1 cellular context compared by ENCODE assay signal in the genomic region with DNA sequence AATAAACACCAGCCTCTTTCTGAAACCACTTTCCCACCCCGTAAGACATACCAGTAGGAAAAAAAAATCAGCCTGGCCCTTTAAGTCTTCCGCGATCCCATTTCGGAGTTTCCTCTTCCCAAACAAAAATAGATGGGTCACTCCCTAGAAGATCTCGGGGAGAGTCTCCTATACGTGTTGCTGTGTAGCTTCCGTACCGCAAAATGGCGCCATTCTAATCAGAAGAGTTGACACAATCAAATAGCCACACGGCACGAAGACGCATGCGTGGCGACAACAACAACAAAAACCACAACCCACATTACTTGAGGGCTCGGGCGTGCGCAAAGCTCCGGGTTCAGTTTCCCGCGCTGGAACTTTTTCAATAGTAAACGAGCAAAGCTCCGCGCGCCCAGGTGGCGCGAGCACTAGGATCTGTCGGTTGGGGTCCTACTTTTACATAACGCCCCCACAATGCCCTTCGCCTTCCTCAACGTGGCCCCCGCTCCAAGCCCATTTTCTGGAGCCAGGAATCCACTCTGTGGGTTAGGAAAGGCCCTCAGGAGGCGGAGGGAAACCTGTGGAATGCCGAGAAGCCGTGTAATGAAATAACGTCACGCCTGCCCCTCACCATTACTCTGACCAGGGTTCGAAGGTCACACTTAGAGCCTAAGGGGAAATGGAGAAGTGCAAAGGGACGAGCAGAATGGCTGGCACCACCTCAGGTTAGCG.
TF ChIP-seq lines count a peak whose summit lies in the region.

A gene (minus strand): TSS at position 208 of the 711 bp plus-strand sequence. CDS start 519 bp downstream, outside the sequence.

TF ChIP-seq in HepG2, 621 proteins besides CTCF, POLR2A, EP300 and RAD21 (continued from another document and continues in another):
- TF ChIP-seq, protein P1, sequence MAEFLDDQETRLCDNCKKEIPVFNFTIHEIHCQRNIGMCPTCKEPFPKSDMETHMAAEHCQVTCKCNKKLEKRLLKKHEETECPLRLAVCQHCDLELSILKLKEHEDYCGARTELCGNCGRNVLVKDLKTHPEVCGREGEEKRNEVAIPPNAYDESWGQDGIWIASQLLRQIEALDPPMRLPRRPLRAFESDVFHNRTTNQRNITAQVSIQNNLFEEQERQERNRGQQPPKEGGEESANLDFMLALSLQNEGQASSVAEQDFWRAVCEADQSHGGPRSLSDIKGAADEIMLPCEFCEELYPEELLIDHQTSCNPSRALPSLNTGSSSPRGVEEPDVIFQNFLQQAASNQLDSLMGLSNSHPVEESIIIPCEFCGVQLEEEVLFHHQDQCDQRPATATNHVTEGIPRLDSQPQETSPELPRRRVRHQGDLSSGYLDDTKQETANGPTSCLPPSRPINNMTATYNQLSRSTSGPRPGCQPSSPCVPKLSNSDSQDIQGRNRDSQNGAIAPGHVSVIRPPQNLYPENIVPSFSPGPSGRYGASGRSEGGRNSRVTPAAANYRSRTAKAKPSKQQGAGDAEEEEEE (CRISPR knock-in tag; IDR thresholded peaks at IDR 0.05; ENCODE audit: borderline replicate concordance), result peak; percentile 77
- peak; percentile 43; the same call in 1 of the 2 replicates for TF ChIP-seq ZMYM2 (CRISPR knock-in tag; IDR thresholded peaks at IDR 0.05)
- TF ChIP-seq, protein P2, sequence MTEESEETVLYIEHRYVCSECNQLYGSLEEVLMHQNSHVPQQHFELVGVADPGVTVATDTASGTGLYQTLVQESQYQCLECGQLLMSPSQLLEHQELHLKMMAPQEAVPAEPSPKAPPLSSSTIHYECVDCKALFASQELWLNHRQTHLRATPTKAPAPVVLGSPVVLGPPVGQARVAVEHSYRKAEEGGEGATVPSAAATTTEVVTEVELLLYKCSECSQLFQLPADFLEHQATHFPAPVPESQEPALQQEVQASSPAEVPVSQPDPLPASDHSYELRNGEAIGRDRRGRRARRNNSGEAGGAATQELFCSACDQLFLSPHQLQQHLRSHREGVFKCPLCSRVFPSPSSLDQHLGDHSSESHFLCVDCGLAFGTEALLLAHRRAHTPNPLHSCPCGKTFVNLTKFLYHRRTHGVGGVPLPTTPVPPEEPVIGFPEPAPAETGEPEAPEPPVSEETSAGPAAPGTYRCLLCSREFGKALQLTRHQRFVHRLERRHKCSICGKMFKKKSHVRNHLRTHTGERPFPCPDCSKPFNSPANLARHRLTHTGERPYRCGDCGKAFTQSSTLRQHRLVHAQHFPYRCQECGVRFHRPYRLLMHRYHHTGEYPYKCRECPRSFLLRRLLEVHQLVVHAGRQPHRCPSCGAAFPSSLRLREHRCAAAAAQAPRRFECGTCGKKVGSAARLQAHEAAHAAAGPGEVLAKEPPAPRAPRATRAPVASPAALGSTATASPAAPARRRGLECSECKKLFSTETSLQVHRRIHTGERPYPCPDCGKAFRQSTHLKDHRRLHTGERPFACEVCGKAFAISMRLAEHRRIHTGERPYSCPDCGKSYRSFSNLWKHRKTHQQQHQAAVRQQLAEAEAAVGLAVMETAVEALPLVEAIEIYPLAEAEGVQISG (CRISPR knock-in tag; IDR thresholded peaks at IDR 0.05), result no peak; the same call in none of the 2 replicates
- TF ChIP-seq ZNF7 (CRISPR knock-in tag; IDR thresholded peaks at IDR 0.05), result peak; percentile 35; the same call in 1 of the 2 replicates
- TF ChIP-seq, protein P3, sequence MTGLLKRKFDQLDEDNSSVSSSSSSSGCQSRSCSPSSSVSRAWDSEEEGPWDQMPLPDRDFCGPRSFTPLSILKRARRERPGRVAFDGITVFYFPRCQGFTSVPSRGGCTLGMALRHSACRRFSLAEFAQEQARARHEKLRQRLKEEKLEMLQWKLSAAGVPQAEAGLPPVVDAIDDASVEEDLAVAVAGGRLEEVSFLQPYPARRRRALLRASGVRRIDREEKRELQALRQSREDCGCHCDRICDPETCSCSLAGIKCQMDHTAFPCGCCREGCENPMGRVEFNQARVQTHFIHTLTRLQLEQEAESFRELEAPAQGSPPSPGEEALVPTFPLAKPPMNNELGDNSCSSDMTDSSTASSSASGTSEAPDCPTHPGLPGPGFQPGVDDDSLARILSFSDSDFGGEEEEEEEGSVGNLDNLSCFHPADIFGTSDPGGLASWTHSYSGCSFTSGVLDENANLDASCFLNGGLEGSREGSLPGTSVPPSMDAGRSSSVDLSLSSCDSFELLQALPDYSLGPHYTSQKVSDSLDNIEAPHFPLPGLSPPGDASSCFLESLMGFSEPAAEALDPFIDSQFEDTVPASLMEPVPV (CRISPR knock-in tag; IDR thresholded peaks at IDR 0.05), result no peak
- TF ChIP-seq TP53 (CRISPR knock-in tag; conservative IDR thresholded peaks at IDR 0.05), result no peak
- no peak for TF ChIP-seq RCOR2 (CRISPR knock-in tag; IDR thresholded peaks at IDR 0.05)
- TF ChIP-seq CC2D1A (CRISPR knock-in tag; IDR thresholded peaks at IDR 0.05), result peak; percentile 82; the same call in 1 of the 2 replicates
- no peak for TF ChIP-seq NR1H2 (CRISPR knock-in tag; IDR thresholded peaks at IDR 0.05; ENCODE audit: borderline replicate concordance, low read depth)
- TF ChIP-seq NFE2L2 (IDR thresholded peaks at IDR 0.05; ENCODE audit: low read length), result no peak
- TF ChIP-seq, protein P4, sequence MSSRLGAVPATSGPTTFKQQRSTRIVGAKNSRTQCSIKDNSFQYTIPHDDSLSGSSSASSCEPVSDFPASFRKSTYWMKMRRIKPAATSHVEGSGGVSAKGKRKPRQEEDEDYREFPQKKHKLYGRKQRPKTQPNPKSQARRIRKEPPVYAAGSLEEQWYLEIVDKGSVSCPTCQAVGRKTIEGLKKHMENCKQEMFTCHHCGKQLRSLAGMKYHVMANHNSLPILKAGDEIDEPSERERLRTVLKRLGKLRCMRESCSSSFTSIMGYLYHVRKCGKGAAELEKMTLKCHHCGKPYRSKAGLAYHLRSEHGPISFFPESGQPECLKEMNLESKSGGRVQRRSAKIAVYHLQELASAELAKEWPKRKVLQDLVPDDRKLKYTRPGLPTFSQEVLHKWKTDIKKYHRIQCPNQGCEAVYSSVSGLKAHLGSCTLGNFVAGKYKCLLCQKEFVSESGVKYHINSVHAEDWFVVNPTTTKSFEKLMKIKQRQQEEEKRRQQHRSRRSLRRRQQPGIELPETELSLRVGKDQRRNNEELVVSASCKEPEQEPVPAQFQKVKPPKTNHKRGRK (CRISPR knock-in tag; IDR thresholded peaks at IDR 0.05), result no peak
- TF ChIP-seq ZNF292 (CRISPR knock-in tag; IDR thresholded peaks at IDR 0.05; ENCODE audit: borderline replicate concordance, low read depth), result no peak
- no peak for TF ChIP-seq DNMT3B (CRISPR knock-in tag; conservative IDR thresholded peaks at IDR 0.05)
- TF ChIP-seq, protein P5, sequence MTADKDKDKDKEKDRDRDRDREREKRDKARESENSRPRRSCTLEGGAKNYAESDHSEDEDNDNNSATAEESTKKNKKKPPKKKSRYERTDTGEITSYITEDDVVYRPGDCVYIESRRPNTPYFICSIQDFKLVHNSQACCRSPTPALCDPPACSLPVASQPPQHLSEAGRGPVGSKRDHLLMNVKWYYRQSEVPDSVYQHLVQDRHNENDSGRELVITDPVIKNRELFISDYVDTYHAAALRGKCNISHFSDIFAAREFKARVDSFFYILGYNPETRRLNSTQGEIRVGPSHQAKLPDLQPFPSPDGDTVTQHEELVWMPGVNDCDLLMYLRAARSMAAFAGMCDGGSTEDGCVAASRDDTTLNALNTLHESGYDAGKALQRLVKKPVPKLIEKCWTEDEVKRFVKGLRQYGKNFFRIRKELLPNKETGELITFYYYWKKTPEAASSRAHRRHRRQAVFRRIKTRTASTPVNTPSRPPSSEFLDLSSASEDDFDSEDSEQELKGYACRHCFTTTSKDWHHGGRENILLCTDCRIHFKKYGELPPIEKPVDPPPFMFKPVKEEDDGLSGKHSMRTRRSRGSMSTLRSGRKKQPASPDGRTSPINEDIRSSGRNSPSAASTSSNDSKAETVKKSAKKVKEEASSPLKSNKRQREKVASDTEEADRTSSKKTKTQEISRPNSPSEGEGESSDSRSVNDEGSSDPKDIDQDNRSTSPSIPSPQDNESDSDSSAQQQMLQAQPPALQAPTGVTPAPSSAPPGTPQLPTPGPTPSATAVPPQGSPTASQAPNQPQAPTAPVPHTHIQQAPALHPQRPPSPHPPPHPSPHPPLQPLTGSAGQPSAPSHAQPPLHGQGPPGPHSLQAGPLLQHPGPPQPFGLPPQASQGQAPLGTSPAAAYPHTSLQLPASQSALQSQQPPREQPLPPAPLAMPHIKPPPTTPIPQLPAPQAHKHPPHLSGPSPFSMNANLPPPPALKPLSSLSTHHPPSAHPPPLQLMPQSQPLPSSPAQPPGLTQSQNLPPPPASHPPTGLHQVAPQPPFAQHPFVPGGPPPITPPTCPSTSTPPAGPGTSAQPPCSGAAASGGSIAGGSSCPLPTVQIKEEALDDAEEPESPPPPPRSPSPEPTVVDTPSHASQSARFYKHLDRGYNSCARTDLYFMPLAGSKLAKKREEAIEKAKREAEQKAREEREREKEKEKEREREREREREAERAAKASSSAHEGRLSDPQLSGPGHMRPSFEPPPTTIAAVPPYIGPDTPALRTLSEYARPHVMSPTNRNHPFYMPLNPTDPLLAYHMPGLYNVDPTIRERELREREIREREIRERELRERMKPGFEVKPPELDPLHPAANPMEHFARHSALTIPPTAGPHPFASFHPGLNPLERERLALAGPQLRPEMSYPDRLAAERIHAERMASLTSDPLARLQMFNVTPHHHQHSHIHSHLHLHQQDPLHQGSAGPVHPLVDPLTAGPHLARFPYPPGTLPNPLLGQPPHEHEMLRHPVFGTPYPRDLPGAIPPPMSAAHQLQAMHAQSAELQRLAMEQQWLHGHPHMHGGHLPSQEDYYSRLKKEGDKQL (CRISPR knock-in tag; IDR thresholded peaks at IDR 0.05; ENCODE audit: low read depth), result no peak
- TF ChIP-seq ZNF644 (CRISPR knock-in tag; IDR thresholded peaks at IDR 0.05; ENCODE audit: low read depth), result no peak
- TF ChIP-seq, protein P6, sequence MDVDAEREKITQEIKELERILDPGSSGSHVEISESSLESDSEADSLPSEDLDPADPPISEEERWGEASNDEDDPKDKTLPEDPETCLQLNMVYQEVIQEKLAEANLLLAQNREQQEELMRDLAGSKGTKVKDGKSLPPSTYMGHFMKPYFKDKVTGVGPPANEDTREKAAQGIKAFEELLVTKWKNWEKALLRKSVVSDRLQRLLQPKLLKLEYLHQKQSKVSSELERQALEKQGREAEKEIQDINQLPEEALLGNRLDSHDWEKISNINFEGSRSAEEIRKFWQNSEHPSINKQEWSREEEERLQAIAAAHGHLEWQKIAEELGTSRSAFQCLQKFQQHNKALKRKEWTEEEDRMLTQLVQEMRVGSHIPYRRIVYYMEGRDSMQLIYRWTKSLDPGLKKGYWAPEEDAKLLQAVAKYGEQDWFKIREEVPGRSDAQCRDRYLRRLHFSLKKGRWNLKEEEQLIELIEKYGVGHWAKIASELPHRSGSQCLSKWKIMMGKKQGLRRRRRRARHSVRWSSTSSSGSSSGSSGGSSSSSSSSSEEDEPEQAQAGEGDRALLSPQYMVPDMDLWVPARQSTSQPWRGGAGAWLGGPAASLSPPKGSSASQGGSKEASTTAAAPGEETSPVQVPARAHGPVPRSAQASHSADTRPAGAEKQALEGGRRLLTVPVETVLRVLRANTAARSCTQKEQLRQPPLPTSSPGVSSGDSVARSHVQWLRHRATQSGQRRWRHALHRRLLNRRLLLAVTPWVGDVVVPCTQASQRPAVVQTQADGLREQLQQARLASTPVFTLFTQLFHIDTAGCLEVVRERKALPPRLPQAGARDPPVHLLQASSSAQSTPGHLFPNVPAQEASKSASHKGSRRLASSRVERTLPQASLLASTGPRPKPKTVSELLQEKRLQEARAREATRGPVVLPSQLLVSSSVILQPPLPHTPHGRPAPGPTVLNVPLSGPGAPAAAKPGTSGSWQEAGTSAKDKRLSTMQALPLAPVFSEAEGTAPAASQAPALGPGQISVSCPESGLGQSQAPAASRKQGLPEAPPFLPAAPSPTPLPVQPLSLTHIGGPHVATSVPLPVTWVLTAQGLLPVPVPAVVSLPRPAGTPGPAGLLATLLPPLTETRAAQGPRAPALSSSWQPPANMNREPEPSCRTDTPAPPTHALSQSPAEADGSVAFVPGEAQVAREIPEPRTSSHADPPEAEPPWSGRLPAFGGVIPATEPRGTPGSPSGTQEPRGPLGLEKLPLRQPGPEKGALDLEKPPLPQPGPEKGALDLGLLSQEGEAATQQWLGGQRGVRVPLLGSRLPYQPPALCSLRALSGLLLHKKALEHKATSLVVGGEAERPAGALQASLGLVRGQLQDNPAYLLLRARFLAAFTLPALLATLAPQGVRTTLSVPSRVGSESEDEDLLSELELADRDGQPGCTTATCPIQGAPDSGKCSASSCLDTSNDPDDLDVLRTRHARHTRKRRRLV (CRISPR knock-in tag; IDR thresholded peaks at IDR 0.05), result peak; percentile 99
- TF ChIP-seq NFRKB (IDR thresholded peaks at IDR 0.05), result no peak
- peak; percentile 56; the same call in 1 of the 2 replicates for TF ChIP-seq AKAP8 (CRISPR knock-in tag; IDR thresholded peaks at IDR 0.05)
- no peak for TF ChIP-seq DPF2 (CRISPR knock-in tag; IDR thresholded peaks at IDR 0.05; ENCODE audit: borderline replicate concordance, low read depth)
- TF ChIP-seq, protein P7, sequence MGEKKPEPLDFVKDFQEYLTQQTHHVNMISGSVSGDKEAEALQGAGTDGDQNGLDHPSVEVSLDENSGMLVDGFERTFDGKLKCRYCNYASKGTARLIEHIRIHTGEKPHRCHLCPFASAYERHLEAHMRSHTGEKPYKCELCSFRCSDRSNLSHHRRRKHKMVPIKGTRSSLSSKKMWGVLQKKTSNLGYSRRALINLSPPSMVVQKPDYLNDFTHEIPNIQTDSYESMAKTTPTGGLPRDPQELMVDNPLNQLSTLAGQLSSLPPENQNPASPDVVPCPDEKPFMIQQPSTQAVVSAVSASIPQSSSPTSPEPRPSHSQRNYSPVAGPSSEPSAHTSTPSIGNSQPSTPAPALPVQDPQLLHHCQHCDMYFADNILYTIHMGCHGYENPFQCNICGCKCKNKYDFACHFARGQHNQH (CRISPR knock-in tag; IDR thresholded peaks at IDR 0.05), result peak; percentile 87
- peak; percentile 87 for TF ChIP-seq MYC (CRISPR knock-in tag; IDR thresholded peaks at IDR 0.05; ENCODE audit: borderline replicate concordance)
- TF ChIP-seq ZNF598 (CRISPR knock-in tag; IDR thresholded peaks at IDR 0.05; ENCODE audit: borderline replicate concordance), result peak; percentile 72
- no peak for TF ChIP-seq SP5 (CRISPR knock-in tag; IDR thresholded peaks at IDR 0.05; ENCODE audit: borderline replicate concordance, low read depth)
- peak; percentile 45; the same call in 1 of the 2 replicates for TF ChIP-seq ZFP41 (CRISPR knock-in tag; IDR thresholded peaks at IDR 0.05; ENCODE audit: borderline replicate concordance)
- TF ChIP-seq, protein P8, sequence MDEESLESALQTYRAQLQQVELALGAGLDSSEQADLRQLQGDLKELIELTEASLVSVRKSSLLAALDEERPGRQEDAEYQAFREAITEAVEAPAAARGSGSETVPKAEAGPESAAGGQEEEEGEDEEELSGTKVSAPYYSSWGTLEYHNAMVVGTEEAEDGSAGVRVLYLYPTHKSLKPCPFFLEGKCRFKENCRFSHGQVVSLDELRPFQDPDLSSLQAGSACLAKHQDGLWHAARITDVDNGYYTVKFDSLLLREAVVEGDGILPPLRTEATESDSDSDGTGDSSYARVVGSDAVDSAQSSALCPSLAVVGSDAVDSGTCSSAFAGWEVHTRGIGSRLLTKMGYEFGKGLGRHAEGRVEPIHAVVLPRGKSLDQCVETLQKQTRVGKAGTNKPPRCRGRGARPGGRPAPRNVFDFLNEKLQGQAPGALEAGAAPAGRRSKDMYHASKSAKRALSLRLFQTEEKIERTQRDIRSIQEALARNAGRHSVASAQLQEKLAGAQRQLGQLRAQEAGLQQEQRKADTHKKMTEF (CRISPR knock-in tag; IDR thresholded peaks at IDR 0.05), result peak; percentile 39; the same call in 1 of the 2 replicates
- TF ChIP-seq JDP2 (CRISPR knock-in tag; IDR thresholded peaks at IDR 0.05; ENCODE audit: borderline replicate concordance), result no peak
